In genomic region chr10:7000063-7000462, GRCh38 we compare ENCODE assay signal across 16 cellular contexts.
"Had no signal": no experiment of that assay in that cellular context is flagged by ENCODE, and none has a peak within 500 bp of the region (broad histone marks: within the 10 kb centered on the region; RNA-seq: fewer than 3 reads in every experiment).

No MANE protein-coding gene starts in this region.

- H3K27ac ChIP-seq: brain microvascular endothelial cell, parathyroid adenoma, VCaP had no signal

- H2AFZ ChIP-seq: parathyroid adenoma had no signal

- H3K27ac Mint-ChIP-seq: activated naive CD4-positive, alpha-beta T cell treated with anti-CD3 and anti-CD28 coated beads, Interleukin-2, amount 10 ng/mL, durations not matched to agents 7 days and 5 days; activated T-helper 17 cell treated with anti-CD3 and anti-CD28 coated beads, Interleukin-2, amount 50 U/mL, for 72 hours; memory B cell; stimulated activated effector memory CD8-positive, alpha-beta T cell treated with anti-CD3 and anti-CD28 coated beads, Interleukin-12 subunit alpha, Interleukin-12 subunit beta, amount 100 ng/mL, for 72 hours; type B pancreatic cell had no signal

- H3K27me3 ChIP-seq: brain microvascular endothelial cell had no signal

- H3K36me3 Mint-ChIP-seq: activated naive CD4-positive, alpha-beta T cell treated with anti-CD3 and anti-CD28 coated beads, Interleukin-2, amount 10 ng/mL, durations not matched to agents 7 days and 5 days; memory B cell; stimulated activated effector memory CD8-positive, alpha-beta T cell treated with anti-CD3 and anti-CD28 coated beads, Interleukin-12 subunit alpha, Interleukin-12 subunit beta, amount 100 ng/mL, for 72 hours; type B pancreatic cell had no signal

- H3K4me2 ChIP-seq: smooth muscle cell had no signal

- H3K4me1 ChIP-seq: parathyroid adenoma had no signal

- DNase-seq: activated CD4-positive, alpha-beta T cell treated with anti-CD3 and anti-CD28 coated beads for 48 hours; activated naive CD4-positive, alpha-beta T cell treated with anti-CD3 and anti-CD28 coated beads, Interleukin-2, amount 10 ng/mL, durations not matched to agents 7 days and 5 days; activated T-cell treated with anti-CD3 and anti-CD28 coated beads for 4 hours; brain microvascular endothelial cell; cerebellar nuclear complex; dermis blood vessel endothelial cell; right cardiac atrium; T-helper 1 cell had no signal

- H3K9me3 Mint-ChIP-seq: activated naive CD4-positive, alpha-beta T cell treated with anti-CD3 and anti-CD28 coated beads, Interleukin-2, amount 10 ng/mL, durations not matched to agents 7 days and 5 days; activated T-helper 17 cell treated with anti-CD3 and anti-CD28 coated beads, Interleukin-2, amount 50 U/mL, for 72 hours; memory B cell; stimulated activated effector memory CD8-positive, alpha-beta T cell treated with anti-CD3 and anti-CD28 coated beads, Interleukin-12 subunit alpha, Interleukin-12 subunit beta, amount 100 ng/mL, for 72 hours; type B pancreatic cell had no signal

- H3K4me3 ChIP-seq: smooth muscle cell had no signal

- ATAC-seq: activated T-helper 17 cell treated with anti-CD3 and anti-CD28 coated beads, Interleukin-2, amount 50 U/mL, for 72 hours; esophagus mucosa; right cardiac atrium; stimulated activated effector memory CD8-positive, alpha-beta T cell treated with anti-CD3 and anti-CD28 coated beads, Interleukin-12 subunit alpha, Interleukin-12 subunit beta, amount 100 ng/mL, for 72 hours had no signal

- H3K27me3 Mint-ChIP-seq: activated T-helper 17 cell treated with anti-CD3 and anti-CD28 coated beads, Interleukin-2, amount 50 U/mL, for 72 hours had no signal

- H3K36me3 ChIP-seq: brain microvascular endothelial cell had no signal

- H3K4me3 Mint-ChIP-seq: activated naive CD4-positive, alpha-beta T cell treated with anti-CD3 and anti-CD28 coated beads, Interleukin-2, amount 10 ng/mL, durations not matched to agents 7 days and 5 days; activated T-helper 17 cell treated with anti-CD3 and anti-CD28 coated beads, Interleukin-2, amount 50 U/mL, for 72 hours; memory B cell; stimulated activated effector memory CD8-positive, alpha-beta T cell treated with anti-CD3 and anti-CD28 coated beads, Interleukin-12 subunit alpha, Interleukin-12 subunit beta, amount 100 ng/mL, for 72 hours; type B pancreatic cell had no signal

- H3K9ac ChIP-seq: parathyroid adenoma had no signal

- H3K4me1 Mint-ChIP-seq: activated naive CD4-positive, alpha-beta T cell treated with anti-CD3 and anti-CD28 coated beads, Interleukin-2, amount 10 ng/mL, durations not matched to agents 7 days and 5 days; activated T-helper 17 cell treated with anti-CD3 and anti-CD28 coated beads, Interleukin-2, amount 50 U/mL, for 72 hours; memory B cell had no signal
